In genomic region chr16:4495766-4496165, GRCh38 we compare ENCODE assay signal across 14 cellular contexts. TPM values are rescaled to one million over a fixed set of nuclear protein-coding genes. Genes with fewer than 3 reads are reported as not detected.
DNase-seq lines count a peak whose midpoint lies in the region; ATAC-seq, FAIRE-seq and TF ChIP-seq lines count a peak whose summit lies in the region.
"Had no signal": no experiment of that assay in that cellular context is flagged by ENCODE, and none has a peak within 500 bp of the region (broad histone marks: within the 10 kb centered on the region; RNA-seq: fewer than 3 reads in every experiment).

No MANE protein-coding gene starts in this region.

- peaks cover 7% of the 10 kb centered on the region for H3K36me3 Mint-ChIP-seq in activated naive CD4-positive, alpha-beta T cell treated with anti-CD3 and anti-CD28 coated beads for 36 hours (ENCODE audit: low read depth)
- peaks cover 12 to 21% of the 10 kb centered on the region in 2 donors for H3K36me3 Mint-ChIP-seq in stimulated activated naive B cell treated with anti-CD40 and anti-IgM and Interleukin-4, amounts not matched to agents 10 μg/mL and 1 μg/mL and 100 μg/mL, for 72 hours

- H3K27ac Mint-ChIP-seq in activated naive CD4-positive, alpha-beta T cell treated with anti-CD3 and anti-CD28 coated beads for 36 hours, result peak overlapping the region; percentile 15
- H3K27ac Mint-ChIP-seq in stimulated activated naive B cell treated with anti-CD40 and anti-IgM and Interleukin-4, amounts not matched to agents 10 μg/mL and 1 μg/mL and 100 μg/mL, for 72 hours, result peak overlapping the region; percentile 20
- H3K27ac Mint-ChIP-seq: T-helper 2 cell treated with Interferon-gamma antibody and Interleukin-4, amounts not matched to agents 5 μg/mL and 100 μg/mL, for 36 hours had no signal

- no peaks in the 10 kb centered on the region for H3K9me3 ChIP-seq in testis
- H3K9me3 ChIP-seq: uterus had no signal

- no peak overlapping the region for H3K4me3 Mint-ChIP-seq in activated naive CD4-positive, alpha-beta T cell treated with anti-CD3 and anti-CD28 coated beads for 36 hours
- no peak overlapping the region for H3K4me3 Mint-ChIP-seq in stimulated activated naive B cell treated with anti-CD40 and anti-IgM and Interleukin-4, amounts not matched to agents 10 μg/mL and 1 μg/mL and 100 μg/mL, for 72 hours
- H3K4me3 Mint-ChIP-seq: stimulated activated naive CD8-positive, alpha-beta T cell treated with anti-CD3 and anti-CD28 coated beads, Interleukin-15, amount 100 ng/mL, for 72 hours; T-helper 2 cell treated with Interferon-gamma antibody and Interleukin-4, amounts not matched to agents 5 μg/mL and 100 μg/mL, for 36 hours had no signal

- FAIRE-seq in RCC 7860 (lab: Jason Lieb, UNC), result no peak

- ATAC-seq in foreskin keratinocyte, result peak; percentile 57
- ATAC-seq in stimulated activated naive B cell treated with anti-CD40 and anti-IgM and Interleukin-4, amounts not matched to agents 10 μg/mL and 1 μg/mL and 100 μg/mL, for 72 hours (replicated peaks), result no peak
- ATAC-seq: Right ventricle myocardium inferior had no signal

- H3K9me3 Mint-ChIP-seq in activated naive CD4-positive, alpha-beta T cell treated with anti-CD3 and anti-CD28 coated beads for 36 hours, result no peaks in the 10 kb centered on the region
- H3K9me3 Mint-ChIP-seq in stimulated activated naive B cell treated with anti-CD40 and anti-IgM and Interleukin-4, amounts not matched to agents 10 μg/mL and 1 μg/mL and 100 μg/mL, for 72 hours, result no peaks in the 10 kb centered on the region
- H3K9me3 Mint-ChIP-seq: stimulated activated naive CD8-positive, alpha-beta T cell treated with anti-CD3 and anti-CD28 coated beads, Interleukin-15, amount 100 ng/mL, for 72 hours; T-helper 2 cell treated with Interferon-gamma antibody and Interleukin-4, amounts not matched to agents 5 μg/mL and 100 μg/mL, for 36 hours had no signal

- H3K27me3 ChIP-seq in foreskin keratinocyte, result no peaks in the 10 kb centered on the region
- H3K27me3 ChIP-seq in testis, result no peaks in the 10 kb centered on the region
- H3K27me3 ChIP-seq: uterus had no signal

- CTCF ChIA-PET in activated naive CD4-positive, alpha-beta T cell treated with anti-CD3 and anti-CD28 coated beads for 36 hours (lab: Charles Lee), result no interaction called here

- no peak for DNase-seq in activated naive CD4-positive, alpha-beta T cell treated with anti-CD3 and anti-CD28 coated beads for 36 hours
- no peak for DNase-seq in activated naive CD4-positive, alpha-beta T cell (lab: John Stamatoyannopoulos, UW)
- peak; percentile 19 for DNase-seq in RCC 7860 (ENCODE audit: low spot score)
- peak; percentile 87 to 93 for DNase-seq in foreskin keratinocyte
- no peak for DNase-seq in stimulated activated naive B cell treated with anti-CD40 and anti-IgM and Interleukin-4, amounts not matched to agents 10 μg/mL and 1 μg/mL and 100 μg/mL, for 72 hours
- DNase-seq in NCI-H2196 treated with DMSO at 0.1 percent for 48 hours (lab: John Stamatoyannopoulos, UW; ENCODE audit: unreplicated experiment), result no peak
- no peak for DNase-seq in testis
- DNase-seq in NCI-H2227 treated with DMSO at 0.1 percent for 48 hours (lab: John Stamatoyannopoulos, UW), result no peak
- DNase-seq: activated CD4-positive, alpha-beta T cell treated with anti-CD3 and anti-CD28 coated beads for 1 hour; glutamatergic neuron; stimulated activated naive CD8-positive, alpha-beta T cell treated with anti-CD3 and anti-CD28 coated beads, Interleukin-15, amount 100 ng/mL, for 72 hours; uterus had no signal

- H3K27ac ChIP-seq in foreskin keratinocyte (peak overlapping the region; percentile 69), testis (no peak overlapping the region)
- H3K27ac ChIP-seq: uterus had no signal

- no peak overlapping the region for H3K4me3 ChIP-seq in testis
- H3K4me3 ChIP-seq: uterus had no signal

- peaks cover 82% of the 10 kb centered on the region for H3K4me1 Mint-ChIP-seq in activated naive CD4-positive, alpha-beta T cell treated with anti-CD3 and anti-CD28 coated beads for 36 hours (ENCODE audit: low read depth)
- H3K4me1 Mint-ChIP-seq in stimulated activated naive B cell treated with anti-CD40 and anti-IgM and Interleukin-4, amounts not matched to agents 10 μg/mL and 1 μg/mL and 100 μg/mL, for 72 hours, result peaks cover 15 to 31% of the 10 kb centered on the region in 2 donors

- H3K27me3 Mint-ChIP-seq in activated naive CD4-positive, alpha-beta T cell treated with anti-CD3 and anti-CD28 coated beads for 36 hours (ENCODE audit: low read depth), result no peaks in the 10 kb centered on the region
- no peaks in the 10 kb centered on the region for H3K27me3 Mint-ChIP-seq in stimulated activated naive B cell treated with anti-CD40 and anti-IgM and Interleukin-4, amounts not matched to agents 10 μg/mL and 1 μg/mL and 100 μg/mL, for 72 hours
- H3K27me3 Mint-ChIP-seq: stimulated activated naive CD8-positive, alpha-beta T cell treated with anti-CD3 and anti-CD28 coated beads, Interleukin-15, amount 100 ng/mL, for 72 hours had no signal

- intact Hi-C loops in activated naive CD4-positive, alpha-beta T cell treated with anti-CD3 and anti-CD28 coated beads for 36 hours (cut with micrococcal nuclease), result no loop called here
- intact Hi-C loops in testis (cut with DNase I; ENCODE audit: low total_unique reads), result no loop called here

- TF ChIP-seq CTCF in foreskin keratinocyte (conservative IDR thresholded peaks at IDR 0.05) (no peak), testis (IDR thresholded peaks at IDR 0.05) (no peak)

- H3K4me1 ChIP-seq in foreskin keratinocyte, result peaks cover 55% of the 10 kb centered on the region
- H3K4me1 ChIP-seq in testis, result peaks cover 3% of the 10 kb centered on the region
- H3K4me1 ChIP-seq: uterus had no signal

- WGBS in testis, 2 donors, result 92 to 94% methylated on average over 2 of the region's 2 CpGs

- H3K36me3 ChIP-seq in testis (ENCODE audit: low read depth, missing control alignments), result no peaks in the 10 kb centered on the region
- H3K36me3 ChIP-seq: uterus had no signal

- no peak for TF ChIP-seq POLR2A in testis (IDR thresholded peaks at IDR 0.05)

RNA-seq across cellular contexts. Expression of gene HMOX2, which starts 19.6 kb away (rescaled TPM):
- 10 to 100 TPM; 46.8 to 49.3 TPM for total RNA-seq in activated naive CD4-positive, alpha-beta T cell treated with anti-CD3 and anti-CD28 coated beads for 36 hours
- 140 and 152 TPM in 2 replicates for total RNA-seq in foreskin keratinocyte
- polyA plus RNA-seq in foreskin keratinocyte, result 200 and 221 TPM in 2 replicates
- total RNA-seq in testis, result 10 to 100 TPM; 67.3 to 92.0 TPM
- 216 TPM for polyA plus RNA-seq in testis (ENCODE audit: insufficient read depth, low read depth, low replicate concordance)

RNA-seq across cellular contexts. Expression of gene NMRAL1, which starts 21.3 kb away (rescaled TPM):
- 10 to 100 TPM; 30.5 to 30.8 TPM for total RNA-seq in activated naive CD4-positive, alpha-beta T cell treated with anti-CD3 and anti-CD28 coated beads for 36 hours
- total RNA-seq in foreskin keratinocyte, result 75.5 and 75.9 TPM in 2 replicates
- polyA plus RNA-seq in foreskin keratinocyte, result 81.9 and 83.9 TPM in 2 replicates
- 10 to 100 TPM; 24.3 to 31.7 TPM for total RNA-seq in testis
- polyA plus RNA-seq in testis (ENCODE audit: insufficient read depth, low read depth, low replicate concordance), result 27.7 TPM

RNA-seq across cellular contexts. Expression of gene CDIP1, which starts 42.8 kb away (rescaled TPM):
- 10 to 100 TPM; 31.9 to 35.7 TPM for total RNA-seq in activated naive CD4-positive, alpha-beta T cell treated with anti-CD3 and anti-CD28 coated beads for 36 hours
- 45.2 and 46.3 TPM in 2 replicates for total RNA-seq in foreskin keratinocyte
- 50.2 and 52.6 TPM in 2 replicates for polyA plus RNA-seq in foreskin keratinocyte
- total RNA-seq in testis, result 10 to 100 TPM; 32.0 to 34.0 TPM
- polyA plus RNA-seq in testis (ENCODE audit: insufficient read depth, low read depth, low replicate concordance), result 34.7 TPM

Comparison
In these comparisons a context has a peak if more than half of its experiments do, and no peak if none do; other contexts are left out.
1. DNase-seq: peak in RCC 7860 (single experiment) and foreskin keratinocyte (2 of 2); none in activated naive CD4-positive, alpha-beta T cell treated with anti-CD3 and anti-CD28 coated beads for 36 hours (single experiment), activated naive CD4-positive, alpha-beta T cell (0 of 4), stimulated activated naive B cell treated with anti-CD40 and anti-IgM and Interleukin-4, amounts not matched to agents 10 μg/mL and 1 μg/mL and 100 μg/mL, for 72 hours (single experiment), NCI-H2196 treated with DMSO at 0.1 percent for 48 hours (single experiment), testis (single experiment) and NCI-H2227 treated with DMSO at 0.1 percent for 48 hours (single experiment).